ENCODE assay signal across 26 cellular contexts in genomic region chrX:9253211-9253610, GRCh38.
DNase-seq lines count a peak whose midpoint lies in the region; ATAC-seq, FAIRE-seq and TF ChIP-seq lines count a peak whose summit lies in the region.
"Had no signal": no experiment of that assay in that cellular context is flagged by ENCODE, and none has a peak within 500 bp of the region (broad histone marks: within the 10 kb centered on the region; RNA-seq: fewer than 3 reads in every experiment).

No MANE protein-coding gene starts in this region.

- intact Hi-C loops in left ventricle myocardium inferior (cut with micrococcal nuclease) = no loop called here

- H3K36me3 Mint-ChIP-seq in astrocyte (ENCODE audit: low read depth, unreplicated experiment) = no peaks in the 10 kb centered on the region
- H3K36me3 Mint-ChIP-seq in WTC11 = peaks cover 21% of the 10 kb centered on the region
- H3K36me3 Mint-ChIP-seq: CD14-positive monocyte; CD4-positive, alpha-beta memory T cell; CD4-positive, CD25-positive, alpha-beta regulatory T cell; CD8-positive, alpha-beta memory T cell had no signal

- H3K9me3 Mint-ChIP-seq in astrocyte (ENCODE audit: unreplicated experiment) (no peaks in the 10 kb centered on the region), WTC11 (peaks cover 15% of the 10 kb centered on the region)
- H3K9me3 Mint-ChIP-seq: CD8-positive, alpha-beta memory T cell had no signal

- DNase-seq in GM19239 (ENCODE audit: insufficient read length, low spot score) = no peak
- DNase-seq in SK-N-DZ (ENCODE audit: low spot score) = peak; percentile 61
- DNase-seq in astrocyte (ENCODE audit: low read depth) = no peak
- no peak for DNase-seq in NCI-H2029 treated with DMSO at 0.1 percent for 48 hours (lab: John Stamatoyannopoulos, UW)
- no peak for DNase-seq in left ventricle myocardium inferior
- no peak for DNase-seq in WTC11 (ENCODE audit: low spot score)
- DNase-seq: 8988T; ACHN; BE2C; C1 segment of cervical spinal cord; CD4-positive, alpha-beta memory T cell; CD4-positive, CD25-positive, alpha-beta regulatory T cell; CD8-positive, alpha-beta memory T cell; COR-L47; DMS 273 treated with DMSO at 0.1 percent for 48 hours; DMS153; DMS53; DMS79; DND-41; EL; GDM1 had no signal

- TF ChIP-seq CTCF in astrocyte (IDR thresholded peaks at IDR 0.05; ENCODE audit: insufficient read depth, low read depth, low read length) (no peak), left ventricle myocardium inferior (IDR thresholded peaks at IDR 0.05; ENCODE audit: borderline replicate concordance) (no peak), WTC11 (IDR thresholded peaks at IDR 0.05) (no peak)

- no peak overlapping the region for H3K9ac ChIP-seq in astrocyte (ENCODE audit: low read length)
- H3K9ac ChIP-seq: BLaER1 had no signal

- no peak overlapping the region for H3K4me2 ChIP-seq in astrocyte (ENCODE audit: low read length)
- H3K4me2 ChIP-seq: BLaER1 had no signal

- H3K4me3 Mint-ChIP-seq in astrocyte (ENCODE audit: unreplicated experiment) (no peak overlapping the region), WTC11 (no peak overlapping the region)
- H3K4me3 Mint-ChIP-seq: CD14-positive monocyte; CD4-positive, alpha-beta memory T cell; CD4-positive, CD25-positive, alpha-beta regulatory T cell; CD8-positive, alpha-beta memory T cell had no signal

- no peaks in the 10 kb centered on the region for H3K79me2 ChIP-seq in astrocyte (ENCODE audit: insufficient read depth, low read length)

- peaks cover 2% of the 10 kb centered on the region for H3K4me1 Mint-ChIP-seq in astrocyte (ENCODE audit: low read depth, unreplicated experiment)
- H3K4me1 Mint-ChIP-seq in WTC11 = peaks cover 22% of the 10 kb centered on the region

- H4K20me1 ChIP-seq in astrocyte (ENCODE audit: insufficient read depth, low read length) = no peaks in the 10 kb centered on the region
- H4K20me1 ChIP-seq: BLaER1 had no signal

- CTCF ChIA-PET in WTC11 (lab: Charles Lee) = no interaction called here

- no peak for ATAC-seq in WTC11
- ATAC-seq: GM12878 had no signal

- H3K27me3 Mint-ChIP-seq in astrocyte (ENCODE audit: low read depth, unreplicated experiment) (no peaks in the 10 kb centered on the region), WTC11 (ENCODE audit: low read depth) (peaks cover 4% of the 10 kb centered on the region; the same call in 1 of the 2 replicates)
- H3K27me3 Mint-ChIP-seq: CD4-positive, alpha-beta memory T cell had no signal

- no peaks in the 10 kb centered on the region for H3K4me1 ChIP-seq in astrocyte (ENCODE audit: insufficient read depth, low read length)
- no peaks in the 10 kb centered on the region for H3K4me1 ChIP-seq in left ventricle myocardium inferior
- H3K4me1 ChIP-seq: BE2C had no signal

- POLR2A ChIA-PET in WTC11 (lab: Charles Lee) = no interaction called here

- no peak overlapping the region for H3K4me3 ChIP-seq in astrocyte (ENCODE audit: insufficient read depth, low read depth, low read length)
- no peak overlapping the region for H3K4me3 ChIP-seq in left ventricle myocardium inferior
- H3K4me3 ChIP-seq: BLaER1, GM12878 had no signal

- H3K27me3 ChIP-seq in astrocyte (ENCODE audit: insufficient read depth, low read length) = no peaks in the 10 kb centered on the region
- no peaks in the 10 kb centered on the region for H3K27me3 ChIP-seq in left ventricle myocardium inferior (ENCODE audit: low read depth)
- H3K27me3 ChIP-seq: BE2C, BLaER1 had no signal

- FAIRE-seq in GM19239 (lab: Jason Lieb, UNC) (peak; percentile 33), astrocyte (lab: Jason Lieb, UNC) (peak; percentile 26)
- FAIRE-seq: A204.1, GM12878, GM18507 had no signal

- H2AFZ ChIP-seq in astrocyte (ENCODE audit: low read depth, low read length) = no peak overlapping the region

- H3K27ac Mint-ChIP-seq in astrocyte (ENCODE audit: unreplicated experiment) (no peak overlapping the region), WTC11 (no peak overlapping the region)
- H3K27ac Mint-ChIP-seq: CD14-positive monocyte; CD4-positive, alpha-beta memory T cell; CD4-positive, CD25-positive, alpha-beta regulatory T cell had no signal

- H3K27ac ChIP-seq in astrocyte (ENCODE audit: low read depth, low read length) (no peak overlapping the region), left ventricle myocardium inferior (replicated peaks) (no peak overlapping the region)
- H3K27ac ChIP-seq: BLaER1 had no signal

- H3K36me3 ChIP-seq in astrocyte (ENCODE audit: insufficient read depth, low read length) (no peaks in the 10 kb centered on the region), left ventricle myocardium inferior (no peaks in the 10 kb centered on the region)
- H3K36me3 ChIP-seq: BE2C, BLaER1 had no signal

- H3K9me3 ChIP-seq in astrocyte (ENCODE audit: insufficient read depth, low read depth, low read length) = no peaks in the 10 kb centered on the region
- H3K9me3 ChIP-seq in left ventricle myocardium inferior (replicated peaks) = no peaks in the 10 kb centered on the region
- H3K9me3 ChIP-seq: BE2C had no signal

TF ChIP-seq in WTC11, 78 proteins besides CTCF, POLR2A, EP300 and RAD21:
- no peak for TF ChIP-seq ZNF532 (CRISPR knock-in tag; IDR thresholded peaks at IDR 0.05; ENCODE audit: borderline replicate concordance)
- TF ChIP-seq ZNF396 (CRISPR knock-in tag; IDR thresholded peaks at IDR 0.05; ENCODE audit: borderline replicate concordance) = no peak
- TF ChIP-seq MLX (CRISPR knock-in tag; IDR thresholded peaks at IDR 0.05) = no peak
- no peak for TF ChIP-seq MYBL2 (CRISPR knock-in tag; IDR thresholded peaks at IDR 0.05)
- TF ChIP-seq E2F1 (CRISPR knock-in tag; IDR thresholded peaks at IDR 0.05) = no peak
